Comparison of ENCODE assay signal across 1 cellular context in genomic region chr12:58254463-58254862, GRCh38.
TF ChIP-seq lines count a peak whose summit lies in the region.

No MANE protein-coding gene starts in this region.

TF ChIP-seq in H1, 55 proteins besides CTCF, POLR2A, EP300 and RAD21 (continued from another document):
- TF ChIP-seq, protein P1, sequence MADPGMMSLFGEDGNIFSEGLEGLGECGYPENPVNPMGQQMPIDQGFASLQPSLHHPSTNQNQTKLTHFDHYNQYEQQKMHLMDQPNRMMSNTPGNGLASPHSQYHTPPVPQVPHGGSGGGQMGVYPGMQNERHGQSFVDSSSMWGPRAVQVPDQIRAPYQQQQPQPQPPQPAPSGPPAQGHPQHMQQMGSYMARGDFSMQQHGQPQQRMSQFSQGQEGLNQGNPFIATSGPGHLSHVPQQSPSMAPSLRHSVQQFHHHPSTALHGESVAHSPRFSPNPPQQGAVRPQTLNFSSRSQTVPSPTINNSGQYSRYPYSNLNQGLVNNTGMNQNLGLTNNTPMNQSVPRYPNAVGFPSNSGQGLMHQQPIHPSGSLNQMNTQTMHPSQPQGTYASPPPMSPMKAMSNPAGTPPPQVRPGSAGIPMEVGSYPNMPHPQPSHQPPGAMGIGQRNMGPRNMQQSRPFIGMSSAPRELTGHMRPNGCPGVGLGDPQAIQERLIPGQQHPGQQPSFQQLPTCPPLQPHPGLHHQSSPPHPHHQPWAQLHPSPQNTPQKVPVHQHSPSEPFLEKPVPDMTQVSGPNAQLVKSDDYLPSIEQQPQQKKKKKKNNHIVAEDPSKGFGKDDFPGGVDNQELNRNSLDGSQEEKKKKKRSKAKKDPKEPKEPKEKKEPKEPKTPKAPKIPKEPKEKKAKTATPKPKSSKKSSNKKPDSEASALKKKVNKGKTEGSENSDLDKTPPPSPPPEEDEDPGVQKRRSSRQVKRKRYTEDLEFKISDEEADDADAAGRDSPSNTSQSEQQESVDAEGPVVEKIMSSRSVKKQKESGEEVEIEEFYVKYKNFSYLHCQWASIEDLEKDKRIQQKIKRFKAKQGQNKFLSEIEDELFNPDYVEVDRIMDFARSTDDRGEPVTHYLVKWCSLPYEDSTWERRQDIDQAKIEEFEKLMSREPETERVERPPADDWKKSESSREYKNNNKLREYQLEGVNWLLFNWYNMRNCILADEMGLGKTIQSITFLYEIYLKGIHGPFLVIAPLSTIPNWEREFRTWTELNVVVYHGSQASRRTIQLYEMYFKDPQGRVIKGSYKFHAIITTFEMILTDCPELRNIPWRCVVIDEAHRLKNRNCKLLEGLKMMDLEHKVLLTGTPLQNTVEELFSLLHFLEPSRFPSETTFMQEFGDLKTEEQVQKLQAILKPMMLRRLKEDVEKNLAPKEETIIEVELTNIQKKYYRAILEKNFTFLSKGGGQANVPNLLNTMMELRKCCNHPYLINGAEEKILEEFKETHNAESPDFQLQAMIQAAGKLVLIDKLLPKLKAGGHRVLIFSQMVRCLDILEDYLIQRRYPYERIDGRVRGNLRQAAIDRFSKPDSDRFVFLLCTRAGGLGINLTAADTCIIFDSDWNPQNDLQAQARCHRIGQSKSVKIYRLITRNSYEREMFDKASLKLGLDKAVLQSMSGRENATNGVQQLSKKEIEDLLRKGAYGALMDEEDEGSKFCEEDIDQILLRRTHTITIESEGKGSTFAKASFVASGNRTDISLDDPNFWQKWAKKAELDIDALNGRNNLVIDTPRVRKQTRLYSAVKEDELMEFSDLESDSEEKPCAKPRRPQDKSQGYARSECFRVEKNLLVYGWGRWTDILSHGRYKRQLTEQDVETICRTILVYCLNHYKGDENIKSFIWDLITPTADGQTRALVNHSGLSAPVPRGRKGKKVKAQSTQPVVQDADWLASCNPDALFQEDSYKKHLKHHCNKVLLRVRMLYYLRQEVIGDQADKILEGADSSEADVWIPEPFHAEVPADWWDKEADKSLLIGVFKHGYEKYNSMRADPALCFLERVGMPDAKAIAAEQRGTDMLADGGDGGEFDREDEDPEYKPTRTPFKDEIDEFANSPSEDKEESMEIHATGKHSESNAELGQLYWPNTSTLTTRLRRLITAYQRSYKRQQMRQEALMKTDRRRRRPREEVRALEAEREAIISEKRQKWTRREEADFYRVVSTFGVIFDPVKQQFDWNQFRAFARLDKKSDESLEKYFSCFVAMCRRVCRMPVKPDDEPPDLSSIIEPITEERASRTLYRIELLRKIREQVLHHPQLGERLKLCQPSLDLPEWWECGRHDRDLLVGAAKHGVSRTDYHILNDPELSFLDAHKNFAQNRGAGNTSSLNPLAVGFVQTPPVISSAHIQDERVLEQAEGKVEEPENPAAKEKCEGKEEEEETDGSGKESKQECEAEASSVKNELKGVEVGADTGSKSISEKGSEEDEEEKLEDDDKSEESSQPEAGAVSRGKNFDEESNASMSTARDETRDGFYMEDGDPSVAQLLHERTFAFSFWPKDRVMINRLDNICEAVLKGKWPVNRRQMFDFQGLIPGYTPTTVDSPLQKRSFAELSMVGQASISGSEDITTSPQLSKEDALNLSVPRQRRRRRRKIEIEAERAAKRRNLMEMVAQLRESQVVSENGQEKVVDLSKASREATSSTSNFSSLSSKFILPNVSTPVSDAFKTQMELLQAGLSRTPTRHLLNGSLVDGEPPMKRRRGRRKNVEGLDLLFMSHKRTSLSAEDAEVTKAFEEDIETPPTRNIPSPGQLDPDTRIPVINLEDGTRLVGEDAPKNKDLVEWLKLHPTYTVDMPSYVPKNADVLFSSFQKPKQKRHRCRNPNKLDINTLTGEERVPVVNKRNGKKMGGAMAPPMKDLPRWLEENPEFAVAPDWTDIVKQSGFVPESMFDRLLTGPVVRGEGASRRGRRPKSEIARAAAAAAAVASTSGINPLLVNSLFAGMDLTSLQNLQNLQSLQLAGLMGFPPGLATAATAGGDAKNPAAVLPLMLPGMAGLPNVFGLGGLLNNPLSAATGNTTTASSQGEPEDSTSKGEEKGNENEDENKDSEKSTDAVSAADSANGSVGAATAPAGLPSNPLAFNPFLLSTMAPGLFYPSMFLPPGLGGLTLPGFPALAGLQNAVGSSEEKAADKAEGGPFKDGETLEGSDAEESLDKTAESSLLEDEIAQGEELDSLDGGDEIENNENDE (IDR thresholded peaks at IDR 0.05; ENCODE audit: insufficient replicate concordance, low read length): no peak
- no peak for TF ChIP-seq E2F6 (IDR thresholded peaks at IDR 0.05)
- TF ChIP-seq TBP (IDR thresholded peaks at IDR 0.05; ENCODE audit: low read depth, low read length): no peak
- TF ChIP-seq TEAD4 (IDR thresholded peaks at IDR 0.05; ENCODE audit: low read depth, low read length): no peak
- TF ChIP-seq HDAC2 (IDR thresholded peaks at IDR 0.05; ENCODE audit: borderline replicate concordance in 1 of 2, low read depth in 2 of 2, low read length in 2 of 2): no peak
- no peak for TF ChIP-seq CBX8 (IDR thresholded peaks at IDR 0.05; ENCODE audit: borderline replicate concordance, low read depth, low read length)
- no peak for TF ChIP-seq MAFK (IDR thresholded peaks at IDR 0.05; ENCODE audit: low read depth, low read length)
- no peak for TF ChIP-seq JUN (IDR thresholded peaks at IDR 0.05; ENCODE audit: low read depth, low read length)
- no peak for TF ChIP-seq GTF2F1 (IDR thresholded peaks at IDR 0.05; ENCODE audit: borderline replicate concordance, low read depth, low read length)
- no peak for TF ChIP-seq HDAC6 (IDR thresholded peaks at IDR 0.05; ENCODE audit: low read depth, low read length)
- TF ChIP-seq EGR1 (IDR thresholded peaks at IDR 0.05; ENCODE audit: borderline replicate concordance, low read depth, low read length): no peak
